1 cellular context compared by ENCODE assay signal in the genomic region with DNA sequence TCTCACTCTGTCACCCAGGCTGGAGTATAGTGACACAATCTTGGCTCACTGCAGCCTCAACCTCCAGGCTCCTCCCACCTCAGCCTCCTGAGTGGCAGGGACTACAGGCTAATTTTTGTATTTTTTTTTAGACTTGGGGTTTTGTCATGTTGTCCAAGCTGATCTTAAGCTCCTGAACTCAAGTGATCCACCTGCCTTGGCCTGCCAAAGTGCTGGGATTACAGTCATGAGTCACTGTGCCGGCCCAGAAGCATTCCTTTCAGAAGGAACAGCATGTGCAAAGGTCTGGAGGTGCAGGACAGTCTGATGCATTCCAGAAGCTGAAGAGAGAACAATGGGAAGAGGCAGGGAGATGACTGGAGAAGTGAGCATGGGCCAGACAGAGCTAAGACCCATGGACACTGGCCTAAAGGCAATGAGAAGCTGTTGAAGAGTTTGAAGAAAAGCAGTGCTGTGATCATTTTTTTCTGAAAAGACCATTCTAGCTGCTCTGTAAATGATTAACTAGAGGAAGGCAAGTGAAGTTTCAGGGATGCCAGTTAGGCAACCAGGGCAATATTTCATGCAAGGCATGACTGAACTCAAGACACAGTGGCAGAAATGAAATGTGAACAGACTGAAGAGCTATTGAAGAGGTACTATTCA.
TF ChIP-seq lines count a peak whose summit lies in the region.

No MANE protein-coding gene starts in this region.

TF ChIP-seq in HEK293, 187 proteins besides CTCF, POLR2A, EP300 and RAD21:
- TF ChIP-seq ZNF174 (tag by site-specific recombination; IDR thresholded peaks at IDR 0.05) (no peak), ZNF600 (tag by site-specific recombination; IDR thresholded peaks at IDR 0.05) (0 out of 2 replicates have a peak, but pooled peaks have one; percentile 39), ZNF623 (tag by site-specific recombination; IDR thresholded peaks at IDR 0.05) (0 out of 2 replicates have a peak, but pooled peaks have one; percentile 43), ZNF560 (tag by site-specific recombination; IDR thresholded peaks at IDR 0.05; ENCODE audit: borderline replicate concordance) (0 out of 2 replicates have a peak, but pooled peaks have one; percentile 23)
